1 cellular context compared by ENCODE assay signal in genomic region chr12:110468212-110469048, GRCh38.
A peak's percentile ranks its signal among the peaks of the same experiment; 100 is the strongest.
TF ChIP-seq lines count a peak whose summit lies in the region.

Gene FAM216A, plus strand, starts transcription at chr12:110468845. Its CDS starts 31 bp downstream, at chr12:110468876.
Gene GPN3, minus strand, starts transcription at chr12:110468257. Its CDS starts 54 bp downstream, at chr12:110468203.

TF ChIP-seq in HepG2, 621 proteins besides CTCF, POLR2A, EP300 and RAD21 (continued from another document):
- TF ChIP-seq ZNF574 (CRISPR knock-in tag; IDR thresholded peaks at IDR 0.05): peak; percentile 81
- no peak for TF ChIP-seq SP1 (IDR thresholded peaks at IDR 0.05)
- TF ChIP-seq SP1 (CRISPR knock-in tag; IDR thresholded peaks at IDR 0.05): peak; percentile 93
- peak; percentile 28; the same call in 1 of the 2 replicates for TF ChIP-seq CEBPG (CRISPR knock-in tag; IDR thresholded peaks at IDR 0.05)
- peak; percentile 84 for TF ChIP-seq E2F5 (CRISPR knock-in tag; conservative IDR thresholded peaks at IDR 0.05)
- no peak for TF ChIP-seq TRIM24 (CRISPR knock-in tag; IDR thresholded peaks at IDR 0.05)
- TF ChIP-seq ZSCAN20 (CRISPR knock-in tag; IDR thresholded peaks at IDR 0.05; ENCODE audit: borderline replicate concordance): peak; percentile 26
- TF ChIP-seq HNRNPL (IDR thresholded peaks at IDR 0.05; ENCODE audit: low read depth, low read length): no peak; the same call in 1 of the 2 replicates
- peak; percentile 43; the same call in 1 of the 2 replicates for TF ChIP-seq KDM4B (CRISPR knock-in tag; IDR thresholded peaks at IDR 0.05)
- TF ChIP-seq BHLHE40 (IDR thresholded peaks at IDR 0.05; ENCODE audit: low read length): peak; percentile 47
- TF ChIP-seq ZFP36 (IDR thresholded peaks at IDR 0.05; ENCODE audit: borderline replicate concordance, low read depth, low read length, partially characterized antibody): no peak
- TF ChIP-seq ASH2L (IDR thresholded peaks at IDR 0.05; ENCODE audit: insufficient read length, low read depth, low read length): peak; percentile 63
- TF ChIP-seq SSRP1 (CRISPR knock-in tag; IDR thresholded peaks at IDR 0.05): no peak
